2 cellular contexts compared by ENCODE assay signal in the genomic region with DNA sequence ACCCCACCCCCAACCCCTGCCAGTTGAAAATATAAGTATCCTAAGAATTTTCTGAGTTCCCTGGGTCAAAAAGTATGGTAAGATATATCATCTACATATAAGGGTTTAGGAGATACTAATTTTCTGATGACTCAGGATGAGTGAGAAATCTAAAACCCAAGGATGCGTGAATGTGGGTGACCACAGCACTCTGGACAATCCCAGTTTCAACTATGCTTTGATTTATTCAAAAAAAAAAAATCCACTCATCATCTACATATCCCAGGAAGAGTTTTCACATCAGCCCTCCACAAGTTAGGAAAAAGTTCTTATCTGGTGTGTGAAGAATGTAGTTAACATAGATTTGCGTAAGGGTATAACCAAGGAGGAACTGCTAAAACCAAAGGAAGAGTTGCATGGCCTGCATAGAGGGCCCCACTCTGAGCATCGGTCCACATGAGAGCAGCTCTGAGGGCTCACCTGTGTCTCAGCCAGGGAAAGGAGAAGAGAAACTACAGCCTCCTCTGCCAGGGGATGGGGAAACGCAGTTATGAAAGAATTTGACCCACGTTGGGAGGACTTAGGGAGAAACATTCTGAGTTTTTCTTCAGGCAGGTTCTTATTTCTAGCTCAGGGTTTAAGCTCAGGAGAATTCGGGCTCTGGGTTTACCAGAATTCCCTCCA.
TF ChIP-seq lines count a peak whose summit lies in the region.

No MANE protein-coding gene starts in this region.

TF ChIP-seq in HepG2, 621 proteins besides CTCF, POLR2A, EP300 and RAD21:
- TF ChIP-seq ZBTB7B (CRISPR knock-in tag; IDR thresholded peaks at IDR 0.05) (no peak), SIN3B (IDR thresholded peaks at IDR 0.05; ENCODE audit: low read length) (no peak), MTF1 (CRISPR knock-in tag; IDR thresholded peaks at IDR 0.05) (no peak), ZNF274 (CRISPR knock-in tag; IDR thresholded peaks at IDR 0.05) (no peak), ZNF367 (CRISPR knock-in tag; IDR thresholded peaks at IDR 0.05; ENCODE audit: borderline replicate concordance) (no peak), STAT5B (CRISPR knock-in tag; IDR thresholded peaks at IDR 0.05) (no peak), SRSF1 (optimal IDR thresholded peaks at IDR 0.05; ENCODE audit: low read depth, low read length) (no peak), BCL6 (CRISPR knock-in tag; IDR thresholded peaks at IDR 0.05) (no peak), RNF219 (CRISPR knock-in tag; IDR thresholded peaks at IDR 0.05) (no peak)
- TF ChIP-seq, protein P1, sequence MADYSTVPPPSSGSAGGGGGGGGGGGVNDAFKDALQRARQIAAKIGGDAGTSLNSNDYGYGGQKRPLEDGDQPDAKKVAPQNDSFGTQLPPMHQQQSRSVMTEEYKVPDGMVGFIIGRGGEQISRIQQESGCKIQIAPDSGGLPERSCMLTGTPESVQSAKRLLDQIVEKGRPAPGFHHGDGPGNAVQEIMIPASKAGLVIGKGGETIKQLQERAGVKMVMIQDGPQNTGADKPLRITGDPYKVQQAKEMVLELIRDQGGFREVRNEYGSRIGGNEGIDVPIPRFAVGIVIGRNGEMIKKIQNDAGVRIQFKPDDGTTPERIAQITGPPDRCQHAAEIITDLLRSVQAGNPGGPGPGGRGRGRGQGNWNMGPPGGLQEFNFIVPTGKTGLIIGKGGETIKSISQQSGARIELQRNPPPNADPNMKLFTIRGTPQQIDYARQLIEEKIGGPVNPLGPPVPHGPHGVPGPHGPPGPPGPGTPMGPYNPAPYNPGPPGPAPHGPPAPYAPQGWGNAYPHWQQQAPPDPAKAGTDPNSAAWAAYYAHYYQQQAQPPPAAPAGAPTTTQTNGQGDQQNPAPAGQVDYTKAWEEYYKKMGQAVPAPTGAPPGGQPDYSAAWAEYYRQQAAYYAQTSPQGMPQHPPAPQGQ (CRISPR knock-in tag; IDR thresholded peaks at IDR 0.05; ENCODE audit: borderline replicate concordance), result no peak

TF ChIP-seq in HEK293T, 16 proteins besides CTCF, POLR2A, EP300 and RAD21:
- TF ChIP-seq BHLHE40 (IDR thresholded peaks at IDR 0.05; ENCODE audit: borderline replicate concordance), result no peak
